ENCODE assay signal across 25 cellular contexts in the genomic region with DNA sequence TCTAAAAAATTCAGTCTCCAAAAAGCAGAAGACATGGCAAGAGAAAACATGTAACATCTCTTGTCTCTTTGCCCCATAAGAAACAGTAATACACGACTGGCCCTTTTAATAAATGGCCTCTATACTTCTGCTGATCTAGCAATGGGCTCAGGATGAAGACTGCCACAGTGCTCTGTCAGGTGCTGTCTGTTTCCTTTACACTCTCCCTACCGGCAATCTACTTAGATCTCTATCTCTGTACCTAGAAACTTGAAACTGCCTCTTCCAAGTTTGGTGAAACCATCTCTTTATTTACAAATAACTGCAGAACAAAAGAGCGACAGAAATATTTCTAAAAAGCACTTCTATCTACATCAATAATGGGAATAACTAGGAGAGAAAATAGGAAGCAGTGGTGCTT.
"Had no signal": no experiment of that assay in that cellular context is flagged by ENCODE, and none has a peak within 500 bp of the region (broad histone marks: within the 10 kb centered on the region; RNA-seq: fewer than 3 reads in every experiment).

No MANE protein-coding gene starts in this region.

- FAIRE-seq: islet of Langerhans had no signal

- H3K27ac Mint-ChIP-seq: immature natural killer cell; mesothelial cell of epicardium; naive B cell; natural killer cell; nephron progenitor cell; neural progenitor cell; progenitor cell of endocrine pancreas; stimulated activated naive CD8-positive, alpha-beta T cell treated with anti-CD3 and anti-CD28 coated beads, Interleukin-15, Interleukin-2, amounts not matched to agents 100 ng/mL and 50 ng/mL, for 24 hours had no signal

- ATAC-seq: natural killer cell, right lobe of liver had no signal

- DNase-seq: hypothalamus; immature natural killer cell; left ventricle myocardium inferior; mesendoderm; naive B cell; natural killer cell; nephron progenitor cell; ovary; right lobe of liver; stimulated activated CD4-positive, alpha-beta T cell treated with anti-CD3 and anti-CD28 coated beads, Interleukin-1b, Interleukin-23, amount 100 ng/mL, for 48 hours; stimulated activated CD4-positive, alpha-beta T cell treated with anti-CD3 and anti-CD28 coated beads, Interleukin-4, amount 100 ng/mL, for 1 hour; stimulated activated naive CD4-positive, alpha-beta T cell; tibial artery; trophoblast cell; uterus had no signal

- H3K27me3 ChIP-seq: neural progenitor cell, ovary, right atrium auricular region, right lobe of liver, suprapubic skin, tibial artery, uterus had no signal

- H3K27me3 Mint-ChIP-seq: naive B cell; progenitor cell of endocrine pancreas; stimulated activated naive CD8-positive, alpha-beta T cell treated with anti-CD3 and anti-CD28 coated beads, Interleukin-15, Interleukin-2, amounts not matched to agents 100 ng/mL and 50 ng/mL, for 24 hours had no signal

- H3K36me3 ChIP-seq: left ventricle myocardium inferior, neural progenitor cell, ovary, right atrium auricular region, right lobe of liver, suprapubic skin, thoracic aorta, tibial artery, uterus had no signal

- H3K4me2 ChIP-seq: neural progenitor cell, smooth muscle cell had no signal

- H3K9me3 ChIP-seq: left ventricle myocardium inferior, ovary, right atrium auricular region, right lobe of liver, suprapubic skin, thoracic aorta, tibial artery, uterus had no signal

- H3K4me1 Mint-ChIP-seq: immature natural killer cell, mesothelial cell of epicardium, naive B cell, natural killer cell, nephron progenitor cell, neural progenitor cell had no signal

- H3K4me3 Mint-ChIP-seq: immature natural killer cell; mesothelial cell of epicardium; naive B cell; natural killer cell; nephron progenitor cell; neural progenitor cell; stimulated activated naive CD8-positive, alpha-beta T cell treated with anti-CD3 and anti-CD28 coated beads, Interleukin-15, Interleukin-2, amounts not matched to agents 100 ng/mL and 50 ng/mL, for 24 hours had no signal

- H3K9me3 Mint-ChIP-seq: nephron progenitor cell, neural progenitor cell had no signal

- H2AFZ ChIP-seq: neural progenitor cell had no signal

- H3K9ac ChIP-seq: neural progenitor cell had no signal

- H3K36me3 Mint-ChIP-seq: immature natural killer cell, mesothelial cell of epicardium, naive B cell, natural killer cell, neural progenitor cell had no signal

- H3K27ac ChIP-seq: left ventricle myocardium inferior, neural progenitor cell, ovary, right atrium auricular region, right lobe of liver, suprapubic skin, thoracic aorta, tibial artery, uterus had no signal

- H3K4me3 ChIP-seq: left ventricle myocardium inferior, lung, neural progenitor cell, ovary, right atrium auricular region, right lobe of liver, smooth muscle cell, suprapubic skin, thoracic aorta, tibial artery, uterus had no signal

- H3K4me1 ChIP-seq: left ventricle myocardium inferior, neural progenitor cell, right atrium auricular region, right lobe of liver, suprapubic skin, tibial artery, uterus had no signal
